ENCODE assay signal across 12 cellular contexts in genomic region chr14:20714593-20715250, GRCh38. TPM values are rescaled to one million over a fixed set of nuclear protein-coding genes. Genes with fewer than 3 reads are reported as not detected.
A peak's percentile ranks its signal among the peaks of the same experiment; 100 is the strongest.
DNase-seq lines count a peak whose midpoint lies in the region; ATAC-seq, FAIRE-seq and TF ChIP-seq lines count a peak whose summit lies in the region.
"Had no signal": no experiment of that assay in that cellular context is flagged by ENCODE, and none has a peak within 500 bp of the region (broad histone marks: within the 10 kb centered on the region; RNA-seq: fewer than 3 reads in every experiment).

No MANE protein-coding gene starts in this region.

- H3K9ac ChIP-seq in PC-3 (ENCODE audit: low read length): no peak overlapping the region

- H3F3A ChIP-seq in PC-3 (ENCODE audit: low read length, unreplicated experiment): no peaks in the 10 kb centered on the region

- CTCF ChIA-PET in PC-3 (lab: Charles Lee): no interaction called here
- CTCF ChIA-PET in OCI-LY7 (lab: Charles Lee; ENCODE audit: unreplicated experiment): interaction anchor here (1.0 kb wide), 1 partner anchor 95 kb away, joined by 3 read pairs; no protein-coding TSS in a partner anchor

- no peak overlapping the region for H2AFZ ChIP-seq in PC-3 (ENCODE audit: low read length)
- H2AFZ ChIP-seq in OCI-LY7 (ENCODE audit: low read length): no peak overlapping the region

- H4K20me1 ChIP-seq in PC-3 (ENCODE audit: low read length) (no peaks in the 10 kb centered on the region), OCI-LY7 (ENCODE audit: insufficient read depth, low read length) (no peaks in the 10 kb centered on the region)

- POLR2A ChIA-PET in PC-3 (lab: Charles Lee; ENCODE audit: unreplicated experiment) (no interaction called here), OCI-LY7 (lab: Charles Lee) (no interaction called here)

- H3K4me1 ChIP-seq in PC-3 (ENCODE audit: insufficient read depth, low read length) (0 out of 2 replicates have a peak, but pooled peaks cover 3% of the 10 kb centered on the region), gastroesophageal sphincter (no peaks in the 10 kb centered on the region), pancreas (peaks cover 0 to 16% (median 8%) of the 10 kb centered on the region in 3 donors), OCI-LY7 (ENCODE audit: insufficient read depth, low read length, poor library complexity, severe bottlenecking) (no peaks in the 10 kb centered on the region)

- ATAC-seq in PC-3 (no peak), gastroesophageal sphincter (peak; percentile 76), pancreas (peak; percentile 81 to 92 (median 84)), GM21447 (IDR thresholded peaks at IDR 0.05; ENCODE audit: unreplicated experiment) (no peak)
- ATAC-seq in stimulated activated effector memory CD8-positive, alpha-beta T cell treated with anti-CD3 and anti-CD28 coated beads, Interleukin-12 subunit alpha, Interleukin-12 subunit beta, amount 100 ng/mL, for 72 hours: no peak
- ATAC-seq in stimulated activated naive CD8-positive, alpha-beta T cell treated with anti-CD3 and anti-CD28 coated beads, Interleukin-15, Interleukin-2, amounts not matched to agents 100 U/mL and 50 U/mL, for 24 hours: no peak

- H3K27ac ChIP-seq in PC-3 (ENCODE audit: low read length) (no peak overlapping the region), gastroesophageal sphincter (peak overlapping the region in 1 of 4 donors; percentile 39), pancreas (peak overlapping the region in 3 of 4 donors; percentile 5 to 70 (median 37)), OCI-LY7 (ENCODE audit: low read depth, low read length, poor library complexity, severe bottlenecking) (no peak overlapping the region)

- TF ChIP-seq POLR2A in gastroesophageal sphincter (IDR thresholded peaks at IDR 0.05): no peak

- TF ChIP-seq CTCF in PC-3 (conservative IDR thresholded peaks at IDR 0.05; ENCODE audit: low read depth, low read length): no peak
- no peak for TF ChIP-seq CTCF in gastroesophageal sphincter (IDR thresholded peaks at IDR 0.05)
- no peak for TF ChIP-seq CTCF in pancreas (IDR thresholded peaks at IDR 0.05)
- TF ChIP-seq CTCF in OCI-LY7 (conservative IDR thresholded peaks at IDR 0.05; ENCODE audit: low read length): no peak

- H3K36me3 ChIP-seq in PC-3 (ENCODE audit: low read depth, low read length): no peaks in the 10 kb centered on the region
- H3K36me3 ChIP-seq in gastroesophageal sphincter: no peaks in the 10 kb centered on the region
- no peaks in the 10 kb centered on the region for H3K36me3 ChIP-seq in pancreas
- no peaks in the 10 kb centered on the region for H3K36me3 ChIP-seq in OCI-LY7 (ENCODE audit: insufficient read depth, low read length)

- H3K79me2 ChIP-seq in PC-3 (ENCODE audit: low read length) (no peaks in the 10 kb centered on the region), OCI-LY7 (ENCODE audit: insufficient read depth, low read depth, low read length) (no peaks in the 10 kb centered on the region)

- BruUV-seq in PC-3 (replicated peaks; lab: Mats Ljungman, UMichigan) (no TSS peak), OCI-LY7 (replicated peaks; lab: Mats Ljungman, UMichigan) (no TSS peak)

- H3K4me1 Mint-ChIP-seq in stimulated activated effector memory CD8-positive, alpha-beta T cell treated with anti-CD3 and anti-CD28 coated beads, Interleukin-12 subunit alpha, Interleukin-12 subunit beta, amount 100 ng/mL, for 72 hours: peaks cover 2% of the 10 kb centered on the region
- H3K4me1 Mint-ChIP-seq: CD4-positive, alpha-beta memory T cell had no signal

- DNase-seq in Ammon's horn (ENCODE audit: low spot score) (peak; percentile 80), PC-3 (peak; percentile 39), pancreas (peak in 5 of 6 donors; percentile 39 to 78 (median 72)), OCI-LY7 (ENCODE audit: low spot score) (no peak)
- DNase-seq in stimulated activated effector memory CD8-positive, alpha-beta T cell treated with anti-CD3 and anti-CD28 coated beads, Interleukin-12 subunit alpha, Interleukin-12 subunit beta, amount 100 ng/mL, for 72 hours (ENCODE audit: low spot score in 2 of 2): no peak
- DNase-seq in stimulated activated naive CD8-positive, alpha-beta T cell treated with anti-CD3 and anti-CD28 coated beads, Interleukin-15, Interleukin-2, amounts not matched to agents 100 U/mL and 50 U/mL, for 24 hours: no peak
- DNase-seq: amniotic stem cell; CD4-positive, alpha-beta memory T cell had no signal

- H3K4me3 ChIP-seq in PC-3 (ENCODE audit: low read length): no peak overlapping the region
- H3K4me3 ChIP-seq in gastroesophageal sphincter: no peak overlapping the region
- H3K4me3 ChIP-seq in pancreas: no peak overlapping the region
- no peak overlapping the region for H3K4me3 ChIP-seq in OCI-LY7 (ENCODE audit: low read depth, low read length, poor library complexity, severe bottlenecking)

- H3K27ac Mint-ChIP-seq in stimulated activated effector memory CD8-positive, alpha-beta T cell treated with anti-CD3 and anti-CD28 coated beads, Interleukin-12 subunit alpha, Interleukin-12 subunit beta, amount 100 ng/mL, for 72 hours: no peak overlapping the region
- H3K27ac Mint-ChIP-seq: CD4-positive, alpha-beta memory T cell; stimulated activated naive CD8-positive, alpha-beta T cell treated with anti-CD3 and anti-CD28 coated beads, Interleukin-15, Interleukin-2, amounts not matched to agents 100 ng/mL and 50 ng/mL, for 24 hours; T-helper 1 cell treated with Interleukin-12 subunit alpha and Interleukin-12 subunit beta and Interleukin-4 antibody, amounts not matched to agents 30 μg/mL and 1 μg/mL, for 36 hours had no signal

- no peak for TF ChIP-seq EP300 in gastroesophageal sphincter (IDR thresholded peaks at IDR 0.05)

- WGBS in gastroesophageal sphincter (ENCODE audit: low coverage in 1 of 2), 2 donors: 29 to 79% methylated on average over 3 of the region's 4 CpGs
- 12 to 17% methylated on average over 4 of the region's 4 CpGs for WGBS in pancreas, 2 donors

- intact Hi-C loops in PC-3 (cut with micrococcal nuclease): no loop called here
- intact Hi-C loops in pancreas (cut with DNase I): no loop called here
- intact Hi-C loops in OCI-LY7 (cut with micrococcal nuclease; ENCODE audit: unreplicated experiment): no loop called here

- peaks cover 19% of the 10 kb centered on the region for H3K27me3 ChIP-seq in PC-3 (ENCODE audit: low read length)
- peaks cover 23% of the 10 kb centered on the region for H3K27me3 ChIP-seq in gastroesophageal sphincter
- no peaks in the 10 kb centered on the region for H3K27me3 ChIP-seq in pancreas

- FAIRE-seq in pancreas (lab: Jason Lieb, UNC): no peak

- H3K9me2 ChIP-seq in PC-3 (replicated peaks; ENCODE audit: low read length): no peaks in the 10 kb centered on the region
- no peaks in the 10 kb centered on the region for H3K9me2 ChIP-seq in OCI-LY7 (ENCODE audit: insufficient read depth, low read length)

- H3K36me3 Mint-ChIP-seq in stimulated activated effector memory CD8-positive, alpha-beta T cell treated with anti-CD3 and anti-CD28 coated beads, Interleukin-12 subunit alpha, Interleukin-12 subunit beta, amount 100 ng/mL, for 72 hours: no peaks in the 10 kb centered on the region
- H3K36me3 Mint-ChIP-seq: CD4-positive, alpha-beta memory T cell had no signal

- H3K9me3 ChIP-seq in PC-3 (ENCODE audit: low read length): no peaks in the 10 kb centered on the region
- no peaks in the 10 kb centered on the region for H3K9me3 ChIP-seq in gastroesophageal sphincter
- H3K9me3 ChIP-seq in pancreas: no peaks in the 10 kb centered on the region
- no peaks in the 10 kb centered on the region for H3K9me3 ChIP-seq in OCI-LY7 (ENCODE audit: low read length)

- no peaks in the 10 kb centered on the region for H3K9me3 Mint-ChIP-seq in stimulated activated effector memory CD8-positive, alpha-beta T cell treated with anti-CD3 and anti-CD28 coated beads, Interleukin-12 subunit alpha, Interleukin-12 subunit beta, amount 100 ng/mL, for 72 hours
- H3K9me3 Mint-ChIP-seq: stimulated activated naive CD8-positive, alpha-beta T cell treated with anti-CD3 and anti-CD28 coated beads, Interleukin-15, Interleukin-2, amounts not matched to agents 100 ng/mL and 50 ng/mL, for 24 hours; T-helper 1 cell treated with Interleukin-12 subunit alpha and Interleukin-12 subunit beta and Interleukin-4 antibody, amounts not matched to agents 30 μg/mL and 1 μg/mL, for 36 hours had no signal

- H3K4me2 ChIP-seq in PC-3 (ENCODE audit: low read length) (no peak overlapping the region), OCI-LY7 (ENCODE audit: low read length) (no peak overlapping the region)

- no peak overlapping the region for H3K4me3 Mint-ChIP-seq in stimulated activated effector memory CD8-positive, alpha-beta T cell treated with anti-CD3 and anti-CD28 coated beads, Interleukin-12 subunit alpha, Interleukin-12 subunit beta, amount 100 ng/mL, for 72 hours
- H3K4me3 Mint-ChIP-seq: CD4-positive, alpha-beta memory T cell; stimulated activated naive CD8-positive, alpha-beta T cell treated with anti-CD3 and anti-CD28 coated beads, Interleukin-15, Interleukin-2, amounts not matched to agents 100 ng/mL and 50 ng/mL, for 24 hours; T-helper 1 cell treated with Interleukin-12 subunit alpha and Interleukin-12 subunit beta and Interleukin-4 antibody, amounts not matched to agents 30 μg/mL and 1 μg/mL, for 36 hours had no signal

RNA-seq across cellular contexts. Expression of gene ANG, which starts 26.2 kb away (rescaled TPM):
- total RNA-seq in PC-3 (2014; rRNA removed): 4.8 and 6.6 TPM in 2 replicates
- 10 to 100 TPM; 16.8 to 32.0 (median 25.2) TPM for total RNA-seq in gastroesophageal sphincter
- total RNA-seq in pancreas: 10 to 100 TPM in 5 of 6 donors, 1 to 10 TPM in 1; 9.8 to 16.0 (median 13.3) TPM
- 10 to 100 TPM; 11.8 to 14.7 TPM for polyA plus RNA-seq in pancreas
- not detected in 2 replicates for total RNA-seq in OCI-LY7 (2014; rRNA removed; shearing (Covaris generic))
- total RNA-seq in OCI-LY7 (2022): not detected in 2 replicates

RNA-seq across cellular contexts. Expression of gene RNASE4, which starts 30.4 kb away (rescaled TPM):
- total RNA-seq in PC-3 (2014; rRNA removed) (5.9 and 8.5 TPM in 2 replicates), gastroesophageal sphincter (100 to 1,000 TPM in 2 of 4 donors, 10 to 100 TPM in 2; 65.2 to 139 (median 106) TPM), pancreas (10 to 100 TPM; 13.6 to 26.7 (median 15.4) TPM), OCI-LY7 (2022) (not detected in 2 replicates)
- polyA plus RNA-seq in pancreas: 10 to 100 TPM in 1 of 2 donors, 1 to 10 TPM in 1; 9.6 to 24.7 TPM
- not detected in 2 replicates for total RNA-seq in OCI-LY7 (2014; rRNA removed; shearing (Covaris generic))

RNA-seq across cellular contexts. Expression of gene EDDM3A, which starts 31.0 kb away (rescaled TPM):
- not detected in 2 replicates for total RNA-seq in PC-3 (2014; rRNA removed)
- total RNA-seq in gastroesophageal sphincter: not detected
- total RNA-seq in pancreas: not detected
- polyA plus RNA-seq in pancreas: not detected
- total RNA-seq in OCI-LY7 (2014; rRNA removed; shearing (Covaris generic)): not detected in 2 replicates
- total RNA-seq in OCI-LY7 (2022): not detected in 2 replicates
- total RNA-seq: CD4-positive, alpha-beta memory T cell had no signal
- polyA plus RNA-seq: CD4-positive, alpha-beta memory T cell had no signal

RNA-seq across cellular contexts. Expression of gene EDDM3B, which starts 53.5 kb away (rescaled TPM):
- total RNA-seq in PC-3 (2014; rRNA removed) (not detected in 2 replicates), gastroesophageal sphincter (not detected), pancreas (not detected), OCI-LY7 (2022) (not detected in 2 replicates)
- polyA plus RNA-seq in pancreas: not detected
- total RNA-seq in OCI-LY7 (2014; rRNA removed; shearing (Covaris generic)): not detected in 2 replicates
- total RNA-seq: CD4-positive, alpha-beta memory T cell had no signal
- polyA plus RNA-seq: CD4-positive, alpha-beta memory T cell had no signal

Comparison
In these comparisons a context has a peak if more than half of its experiments do, and no peak if none do; other contexts are left out.
1. DNase-seq: peak in Ammon's horn (single experiment), PC-3 (single experiment) and pancreas (5 of 6); none in stimulated activated effector memory CD8-positive, alpha-beta T cell treated with anti-CD3 and anti-CD28 coated beads, Interleukin-12 subunit alpha, Interleukin-12 subunit beta, amount 100 ng/mL, for 72 hours (0 of 2), OCI-LY7 (single experiment) and stimulated activated naive CD8-positive, alpha-beta T cell treated with anti-CD3 and anti-CD28 coated beads, Interleukin-15, Interleukin-2, amounts not matched to agents 100 U/mL and 50 U/mL, for 24 hours (single experiment).
2. ATAC-seq: peak in gastroesophageal sphincter (single experiment) and pancreas (4 of 4); none in PC-3 (single experiment), stimulated activated effector memory CD8-positive, alpha-beta T cell treated with anti-CD3 and anti-CD28 coated beads, Interleukin-12 subunit alpha, Interleukin-12 subunit beta, amount 100 ng/mL, for 72 hours (single experiment), GM21447 (single experiment) and stimulated activated naive CD8-positive, alpha-beta T cell treated with anti-CD3 and anti-CD28 coated beads, Interleukin-15, Interleukin-2, amounts not matched to agents 100 U/mL and 50 U/mL, for 24 hours (single experiment).
3. H3K27ac ChIP-seq: peak in pancreas (3 of 4); none in PC-3 (single experiment) and OCI-LY7 (single experiment).